17 cellular contexts compared by ENCODE assay signal in genomic region chr15:39244776-39245175, GRCh38.
"Had no signal": no experiment of that assay in that cellular context is flagged by ENCODE, and none has a peak within 500 bp of the region (broad histone marks: within the 10 kb centered on the region; RNA-seq: fewer than 3 reads in every experiment).

No MANE protein-coding gene starts in this region.

- H3K36me3 ChIP-seq: colonic mucosa, esophagus squamous epithelium, gastrocnemius medialis, neutrophil, right atrium auricular region, sigmoid colon had no signal

- H3K9me3 ChIP-seq: colonic mucosa, esophagus squamous epithelium, gastrocnemius medialis, mucosa of descending colon, neutrophil, right atrium auricular region, sigmoid colon had no signal

- H3K79me2 ChIP-seq: hepatocyte had no signal

- DNase-seq: colonic mucosa; dermis blood vessel endothelial cell; esophagus squamous epithelium; gastrocnemius medialis; kidney glomerular epithelial cell; mammary epithelial cell; mucosa of descending colon; naive thymus-derived CD8-positive, alpha-beta T cell; posterior cingulate gyrus; sigmoid colon; small intestine; stimulated activated CD4-positive, alpha-beta T cell treated with anti-CD3 and anti-CD28 coated beads, Interleukin-12 subunit alpha, Interleukin-12 subunit beta, amount 100 ng/mL, for 4 hours; stimulated activated naive CD4-positive, alpha-beta T cell treated with Interleukin-2 at 50 U/mL for 16 hours had no signal

- H2AFZ ChIP-seq: hepatocyte had no signal

- H3K4me3 ChIP-seq: colonic mucosa, esophagus squamous epithelium, gastrocnemius medialis, hepatocyte, mucosa of descending colon, right atrium auricular region, sigmoid colon had no signal

- H3K27me3 ChIP-seq: colonic mucosa, esophagus squamous epithelium, gastrocnemius medialis, hepatocyte, right atrium auricular region, sigmoid colon had no signal

- H3K4me1 ChIP-seq: colonic mucosa, esophagus squamous epithelium, gastrocnemius medialis, sigmoid colon had no signal

- H3K4me2 ChIP-seq: hepatocyte had no signal

- ATAC-seq: gastrocnemius medialis; left lobe of liver; mucosa of descending colon; naive thymus-derived CD8-positive, alpha-beta T cell had no signal

- H3K27ac ChIP-seq: colonic mucosa, esophagus squamous epithelium, gastrocnemius medialis, hepatocyte, neutrophil, right atrium auricular region, sigmoid colon had no signal
